7 cellular contexts compared by ENCODE assay signal in genomic region chr22:47672526-47672925, GRCh38.
"Had no signal": no experiment of that assay in that cellular context is flagged by ENCODE, and none has a peak within 500 bp of the region (broad histone marks: within the 10 kb centered on the region; RNA-seq: fewer than 3 reads in every experiment).

No MANE protein-coding gene starts in this region.

- DNase-seq: GF-D8 had no signal

- FAIRE-seq: G401.6, GM12878, GM12891, GM12892, GM18507, GM19239 had no signal

- ATAC-seq: GM12878 had no signal

- H3K4me3 ChIP-seq: GM12878 had no signal
